6 cellular contexts compared by ENCODE assay signal in the genomic region with DNA sequence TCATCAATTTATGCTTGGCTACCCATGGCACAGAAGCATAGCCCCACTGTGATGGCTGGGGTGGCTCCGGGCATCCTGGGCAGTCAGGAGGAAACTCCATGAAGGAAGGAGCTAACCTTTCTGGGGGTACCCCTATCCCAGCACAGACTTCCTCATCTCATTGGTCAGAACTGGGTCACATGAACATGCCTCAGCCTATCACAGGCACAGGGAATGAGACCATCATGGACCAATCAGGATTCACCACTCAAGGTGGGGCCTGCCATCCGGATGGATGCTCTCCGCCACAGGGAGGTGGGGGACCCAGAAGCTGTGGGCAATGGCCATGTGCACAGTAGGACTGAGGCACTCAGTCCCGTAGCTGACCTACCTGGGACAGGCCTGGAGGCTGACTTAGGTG.
DNase-seq lines count a peak whose midpoint lies in the region; ATAC-seq, FAIRE-seq and TF ChIP-seq lines count a peak whose summit lies in the region.
"Not testable (repeated sequence)": the region's sequence is repeated elsewhere in the genome, so short reads cannot be mapped to it uniquely, and the experiment has no call there.

No MANE protein-coding gene starts in this region.

- not testable (repeated sequence) for H2AFZ ChIP-seq in GM23338; K562 (ENCODE audit: low read depth, low read length)

- H3K36me3 Mint-ChIP-seq in GM23338 (ENCODE audit: low read depth); WTC11: not testable (repeated sequence)

- not testable (repeated sequence) for H3K9me2 ChIP-seq in GM23338 (ENCODE audit: insufficient read depth)

- WGBS in K562 (ENCODE audit: insufficient coverage, low coverage, missing lambda C conversion rate), result no CpG with 5 or more reads among the region's 4 CpGs

- H4K20me1 ChIP-seq in GM23338 (replicated peaks; ENCODE audit: insufficient read depth); K562 (replicated peaks; ENCODE audit: control insufficient read depth, insufficient read depth, low read length): not testable (repeated sequence)

- not testable (repeated sequence) for TF ChIP-seq POLR2A in K562 (conservative IDR thresholded peaks at IDR 0.05)

- H3K79me2 ChIP-seq in GM23338 (replicated peaks; ENCODE audit: insufficient read depth); K562 (ENCODE audit: control insufficient read depth, insufficient read depth, low read length): not testable (repeated sequence)

- H3F3A ChIP-seq in GM23338 (replicated peaks; ENCODE audit: low read depth), result not testable (repeated sequence)

- intact Hi-C loops in Panc1 (cut with micrococcal nuclease; ENCODE audit: unreplicated experiment); K562 (cut with micrococcal nuclease): not testable (repeated sequence)

- not testable (repeated sequence) for H3K27me3 ChIP-seq in GM23338 (ENCODE audit: insufficient read depth); Panc1 (ENCODE audit: control insufficient read depth, insufficient read depth, low read length); K562 (ENCODE audit: control insufficient read depth in 2 of 2, insufficient read depth in 2 of 2, low read length in 2 of 2); foreskin keratinocyte

- not testable (repeated sequence) for H3K9me1 ChIP-seq in K562 (ENCODE audit: control insufficient read depth, insufficient read depth, low read length)

- not testable (repeated sequence) for H3K9me3 Mint-ChIP-seq in GM23338, WTC11

- H3K9me3 ChIP-seq in Panc1 (ENCODE audit: control insufficient read depth, insufficient read depth, low read depth, low read length); K562 (replicated peaks; ENCODE audit: control insufficient read depth, insufficient read depth, low read depth, low read length): not testable (repeated sequence)

- not testable (repeated sequence) for H3K27ac Mint-ChIP-seq in GM23338, WTC11

- not testable (repeated sequence) for TF ChIP-seq CTCF in GM23338 (conservative IDR thresholded peaks at IDR 0.05; ENCODE audit: low read depth in 2 of 2); Panc1 (IDR thresholded peaks at IDR 0.05); WTC11 (IDR thresholded peaks at IDR 0.05); K562 (IDR thresholded peaks at IDR 0.05 in 2 of 3, conservative IDR thresholded peaks at IDR 0.05 in 1 of 3; ENCODE audit: insufficient read depth in 2 of 3, low read depth in 1 of 3, low read length in 3 of 3); foreskin keratinocyte (conservative IDR thresholded peaks at IDR 0.05)

- H3K4me1 Mint-ChIP-seq in GM23338, WTC11: not testable (repeated sequence)

- H3K27me3 Mint-ChIP-seq in GM23338 (ENCODE audit: insufficient read depth, low read depth, poor library complexity); WTC11 (ENCODE audit: low read depth): not testable (repeated sequence)

- DNase-seq in GM23338 (ENCODE audit: low spot score); Panc1 (ENCODE audit: low read depth, low spot score); WTC11 (ENCODE audit: low spot score); K562 (ENCODE audit: extremely low read depth in 1 of 4, low spot score in 3 of 4); foreskin keratinocyte; stimulated activated naive CD8-positive, alpha-beta T cell treated with anti-CD3 and anti-CD28 coated beads, Interleukin-15, Interleukin-2, amounts not matched to agents 100 U/mL and 50 U/mL, for 24 hours: not testable (repeated sequence)

- BruUV-seq in Panc1 (replicated peaks; lab: Mats Ljungman, UMichigan), result TSS peak; percentile 29
- not testable (repeated sequence) for BruUV-seq in K562 (replicated peaks; lab: Mats Ljungman, UMichigan)

- H3K27ac ChIP-seq in GM23338 (ENCODE audit: low read depth); Panc1 (ENCODE audit: low read length); K562 (ENCODE audit: extremely low read depth, low read depth, low read length); foreskin keratinocyte: not testable (repeated sequence)

- TF ChIP-seq EP300 in K562 (IDR thresholded peaks at IDR 0.05; ENCODE audit: low read length), result not testable (repeated sequence)

- POLR2A ChIA-PET in Panc1 (lab: Charles Lee); WTC11 (lab: Charles Lee); K562 (lab: Yijun Ruan, JAX): not testable (repeated sequence)

- CTCF ChIA-PET in Panc1 (lab: Charles Lee); WTC11 (lab: Charles Lee); K562 (lab: Yijun Ruan, JAX; ENCODE audit: low intra/inter-chr PET ratio): not testable (repeated sequence)

- H3K36me3 ChIP-seq in GM23338 (ENCODE audit: insufficient read depth); Panc1 (ENCODE audit: control insufficient read depth, insufficient read depth, low read length); K562 (ENCODE audit: control insufficient read depth, insufficient read depth, low read length): not testable (repeated sequence)

- not testable (repeated sequence) for TF ChIP-seq RAD21 in K562 (CRISPR knock-in tag; conservative IDR thresholded peaks at IDR 0.05 in 1 of 2, IDR thresholded peaks at IDR 0.05 in 1 of 2)

- not testable (repeated sequence) for H3K4me1 ChIP-seq in GM23338 (ENCODE audit: insufficient read depth); Panc1 (ENCODE audit: control insufficient read depth, insufficient read depth, low read length); K562 (replicated peaks in 1 of 2; ENCODE audit: control insufficient read depth in 2 of 2, insufficient read depth in 2 of 2, low read length in 2 of 2); foreskin keratinocyte

- in situ Hi-C loops in Panc1 (cut with HindIII; ENCODE audit: low pct_unique_long_range_greater_than_20kb, low sequenced_read_pairs); K562 (cut with MboI): not testable (repeated sequence)

- ATAC-seq in GM23338 (peak; percentile 38), WTC11 (peak; percentile 69), K562 (peak; percentile 61), foreskin keratinocyte (peak; percentile 19)
- not testable (repeated sequence) for ATAC-seq in Panc1
- ATAC-seq in stimulated activated naive CD8-positive, alpha-beta T cell treated with anti-CD3 and anti-CD28 coated beads, Interleukin-15, Interleukin-2, amounts not matched to agents 100 U/mL and 50 U/mL, for 24 hours, result peak; percentile 14

- H3K4me2 ChIP-seq in GM23338; K562 (ENCODE audit: insufficient read depth, low read length): not testable (repeated sequence)

- not testable (repeated sequence) for H3K4me3 Mint-ChIP-seq in GM23338, WTC11

- H3K4me3 ChIP-seq in GM23338; Panc1 (ENCODE audit: low read depth in 2 of 2, low read length in 2 of 2); K562: not testable (repeated sequence)

- not testable (repeated sequence) for FAIRE-seq in K562 (lab: Jason Lieb, UNC)

- H3K9ac ChIP-seq in K562 (ENCODE audit: insufficient read depth in 1 of 2, low read depth in 2 of 2, low read length in 2 of 2), result not testable (repeated sequence)
